ENCODE assay signal across 16 cellular contexts in genomic region chr2:37676274-37676673, GRCh38. TPM values are rescaled to one million over a fixed set of nuclear protein-coding genes. Genes with fewer than 3 reads are reported as not detected.
A peak's percentile ranks its signal among the peaks of the same experiment; 100 is the strongest.
DNase-seq lines count a peak whose midpoint lies in the region; ATAC-seq and TF ChIP-seq lines count a peak whose summit lies in the region.
"Had no signal": no experiment of that assay in that cellular context is flagged by ENCODE, and none has a peak within 500 bp of the region (broad histone marks: within the 10 kb centered on the region; RNA-seq: fewer than 3 reads in every experiment).

No MANE protein-coding gene starts in this region.

- H2AK9ac ChIP-seq in IMR-90 (replicated peaks; ENCODE audit: low read depth, low read length, poor library complexity), result no peak overlapping the region

- H4K20me1 ChIP-seq in IMR-90 (ENCODE audit: insufficient read depth, low read length) (peaks cover 2% of the 10 kb centered on the region; the same call in 1 of the 2 replicates), Karpas-422 (ENCODE audit: insufficient read depth, low read depth, low read length) (no peaks in the 10 kb centered on the region)

- H3K18ac ChIP-seq in IMR-90 (ENCODE audit: low read depth, low read length), result no peak overlapping the region

- no peak overlapping the region for H4K5ac ChIP-seq in IMR-90 (ENCODE audit: low read depth, low read length)

- peaks cover 8% of the 10 kb centered on the region for H3K4me1 ChIP-seq in IMR-90 (ENCODE audit: control insufficient read depth, insufficient read depth, low read length)
- H3K4me1 ChIP-seq in adipocyte (ENCODE audit: control insufficient read depth, insufficient read depth, low read length), result peaks cover 8% of the 10 kb centered on the region
- peaks cover 33% of the 10 kb centered on the region for H3K4me1 ChIP-seq in iPS-20b (ENCODE audit: insufficient read depth, low read length)
- peaks cover 7% of the 10 kb centered on the region for H3K4me1 ChIP-seq in Karpas-422 (ENCODE audit: low read length)

- no peak overlapping the region for H2BK20ac ChIP-seq in IMR-90 (ENCODE audit: low read depth, low read length)

- H4K8ac ChIP-seq in IMR-90 (ENCODE audit: low read depth in 2 of 2, low read length in 2 of 2), result no peak overlapping the region

- no peak for TF ChIP-seq POLR2A in IMR-90 (IDR thresholded peaks at IDR 0.05; ENCODE audit: low read depth, low read length)

- H3K27me3 ChIP-seq in IMR-90 (ENCODE audit: control insufficient read depth, insufficient read depth, low read length) (no peaks in the 10 kb centered on the region), adipocyte (replicated peaks; ENCODE audit: control insufficient read depth, insufficient read depth, low read length) (no peaks in the 10 kb centered on the region), iPS-20b (ENCODE audit: insufficient read depth, low read length) (no peaks in the 10 kb centered on the region), Karpas-422 (ENCODE audit: low read length) (no peaks in the 10 kb centered on the region)
- H3K27me3 ChIP-seq: vagina had no signal

- no peak overlapping the region for H2AK5ac ChIP-seq in IMR-90 (ENCODE audit: low read depth, low read length)

- 0 out of 2 replicates have a peak, but pooled peaks cover 3% of the 10 kb centered on the region for H3K9me1 ChIP-seq in IMR-90 (ENCODE audit: insufficient read depth, low read length)

- H3K4me2 ChIP-seq in IMR-90 (ENCODE audit: low read depth, low read length) (no peak overlapping the region), Karpas-422 (ENCODE audit: low read depth, low read length, poor library complexity, severe bottlenecking) (no peak overlapping the region)

- no peak overlapping the region for H3K4ac ChIP-seq in IMR-90 (ENCODE audit: low read depth, low read length)

- no peak overlapping the region for H2BK120ac ChIP-seq in IMR-90 (ENCODE audit: low read depth, low read length)

- POLR2A ChIA-PET in IMR-90 (lab: Charles Lee; ENCODE audit: unreplicated experiment), result no interaction called here

- BruUV-seq in Calu3 (replicated peaks; lab: Mats Ljungman, UMichigan), result no TSS peak
- no TSS peak for BruUV-seq in IMR-90 (replicated peaks; lab: Mats Ljungman, UMichigan)

- no peak for TF ChIP-seq CTCF in Calu3 (IDR thresholded peaks at IDR 0.05; ENCODE audit: unreplicated experiment)
- TF ChIP-seq CTCF in IMR-90 (conservative IDR thresholded peaks at IDR 0.05; ENCODE audit: low read depth, low read length), result no peak

- dilution Hi-C loops in IMR-90 (cut with HindIII; ENCODE audit: low sequenced_read_pairs, unreplicated experiment), result no loop called here

- H3K4me3 Mint-ChIP-seq in Calu3 (ENCODE audit: low read depth, unreplicated experiment), result no peak overlapping the region
- H3K4me3 Mint-ChIP-seq: activated CD4-positive, alpha-beta T cell treated with anti-CD3 and anti-CD28 coated beads for 36 hours; stimulated activated effector memory CD8-positive, alpha-beta T cell treated with anti-CD3 and anti-CD28 coated beads, Interleukin-12 subunit alpha, Interleukin-12 subunit beta, amount 100 ng/mL, for 72 hours; T-cell had no signal

- WGBS in IMR-90 (ENCODE audit: extremely low coverage in 2 of 2, insufficient read length in 1 of 2), 2 experiments, result no CpG with 5 or more reads among the region's 1 CpG

- no peak for DNase-seq in Calu3
- peak; percentile 58 for DNase-seq in IMR-90
- peak; percentile 62 for DNase-seq in adipocyte (ENCODE audit: low read depth)
- no peak for DNase-seq in Karpas-422
- no peak for DNase-seq in DMS153 (lab: John Stamatoyannopoulos, UW)
- DNase-seq in stimulated activated CD4-positive, alpha-beta T cell treated with anti-CD3 and anti-CD28 coated beads, Interleukin-2, amount 100 ng/mL, for 48 hours, result no peak
- DNase-seq: activated CD4-positive, alpha-beta T cell treated with anti-CD3 and anti-CD28 coated beads for 36 hours; AML-193; KG1; stimulated activated CD4-positive, alpha-beta T cell treated with anti-CD3 and anti-CD28 coated beads, Interleukin-2, amount 100 ng/mL, for 24 hours; T-cell had no signal

- H3K4me3 ChIP-seq in IMR-90 (ENCODE audit: insufficient read depth, low read depth, low read length) (no peak overlapping the region), adipocyte (ENCODE audit: low read length) (no peak overlapping the region), iPS-20b (ENCODE audit: low read length) (peak overlapping the region; percentile 29; the same call in 1 of the 2 replicates), Karpas-422 (ENCODE audit: low read length) (no peak overlapping the region)
- H3K4me3 ChIP-seq: prostate gland, vagina had no signal

- peaks cover 0 to 7% of the 10 kb centered on the region in 2 experiments; a peak in 2 of 4 replicates for H3K79me1 ChIP-seq in IMR-90 (ENCODE audit: low read depth in 1 of 2, low read length in 2 of 2)

- no peak overlapping the region for H2AFZ ChIP-seq in IMR-90 (replicated peaks; ENCODE audit: low read length, poor library complexity)
- H2AFZ ChIP-seq in Karpas-422 (ENCODE audit: low read length), result no peak overlapping the region

- in situ Hi-C loops in IMR-90 (cut with MboI; ENCODE audit: low sequenced_read_pairs), result no loop called here

- H2BK15ac ChIP-seq in IMR-90 (ENCODE audit: low read depth, low read length), result 0 out of 3 replicates have a peak overlapping the region, but pooled peaks have one; percentile 26

- peak overlapping the region; percentile 12 for H3K27ac Mint-ChIP-seq in Calu3 (ENCODE audit: unreplicated experiment)
- H3K27ac Mint-ChIP-seq: activated CD4-positive, alpha-beta T cell treated with anti-CD3 and anti-CD28 coated beads for 36 hours; stimulated activated effector memory CD8-positive, alpha-beta T cell treated with anti-CD3 and anti-CD28 coated beads, Interleukin-12 subunit alpha, Interleukin-12 subunit beta, amount 100 ng/mL, for 72 hours had no signal

- peaks cover 18% of the 10 kb centered on the region for H3K36me3 Mint-ChIP-seq in Calu3 (ENCODE audit: insufficient read depth, unreplicated experiment)
- H3K36me3 Mint-ChIP-seq: T-cell had no signal

- no peak overlapping the region for H3K27ac ChIP-seq in IMR-90 (ENCODE audit: insufficient read depth, low read length)
- no peak overlapping the region for H3K27ac ChIP-seq in iPS-20b (ENCODE audit: low read length)
- no peak overlapping the region for H3K27ac ChIP-seq in Karpas-422 (ENCODE audit: low read length)
- H3K27ac ChIP-seq: prostate gland, vagina had no signal

- H3K27me3 Mint-ChIP-seq in Calu3 (ENCODE audit: unreplicated experiment), result no peaks in the 10 kb centered on the region
- H3K27me3 Mint-ChIP-seq: activated CD4-positive, alpha-beta T cell treated with anti-CD3 and anti-CD28 coated beads for 36 hours; T-cell had no signal

- H3K9me3 ChIP-seq in IMR-90 (ENCODE audit: control insufficient read depth, insufficient read depth, low read length) (no peaks in the 10 kb centered on the region), adipocyte (ENCODE audit: control insufficient read depth, low read length) (no peaks in the 10 kb centered on the region), iPS-20b (ENCODE audit: insufficient read depth, low read depth, low read length) (no peaks in the 10 kb centered on the region), Karpas-422 (ENCODE audit: low read length) (no peaks in the 10 kb centered on the region)
- H3K9me3 ChIP-seq: prostate gland, vagina had no signal

- H3K9me2 ChIP-seq in Karpas-422 (replicated peaks; ENCODE audit: insufficient read depth, low read length), result no peaks in the 10 kb centered on the region

- H3K56ac ChIP-seq in IMR-90 (ENCODE audit: extremely low read depth, insufficient read depth, low read length), result no peak overlapping the region

- CTCF ChIA-PET in Calu3 (lab: Charles Lee) (interaction anchor here (0.8 to 1.0 kb wide), 2 partner anchors 156 to 262 kb away, joined by 5 to 6 read pairs; no protein-coding TSS in a partner anchor), IMR-90 (lab: Yijun Ruan, JAX) (interaction anchor here (1.2 kb wide), 1 partner anchor 157 kb away, joined by 3 read pairs; no protein-coding TSS in a partner anchor)

- no peak overlapping the region for H2BK5ac ChIP-seq in IMR-90 (ENCODE audit: low read depth, low read length, poor library complexity, severe bottlenecking)

- no peak overlapping the region for H4K91ac ChIP-seq in IMR-90 (ENCODE audit: insufficient read depth, low read depth, low read length)

- TF ChIP-seq RAD21 in IMR-90 (IDR thresholded peaks at IDR 0.05; ENCODE audit: low read length), result no peak

- H3K14ac ChIP-seq in IMR-90 (replicated peaks; ENCODE audit: low read depth, low read length), result no peak overlapping the region

- intact Hi-C loops in Calu3 (cut with micrococcal nuclease; ENCODE audit: unreplicated experiment) (no loop called here), IMR-90 (cut with micrococcal nuclease) (loop anchor here (10.0 kb wide), 1 partner anchor 599 kb away; no protein-coding TSS in a partner anchor)

- H3K9ac ChIP-seq in IMR-90 (ENCODE audit: low read depth, low read length) (no peak overlapping the region), adipocyte (ENCODE audit: low read length) (no peak overlapping the region), iPS-20b (ENCODE audit: low read depth, low read length) (peak overlapping the region; percentile 60; the same call in 1 of the 2 replicates), Karpas-422 (ENCODE audit: low read length) (no peak overlapping the region)

- H3K9me3 Mint-ChIP-seq in Calu3 (ENCODE audit: low read depth, unreplicated experiment), result peaks cover 3% of the 10 kb centered on the region
- H3K9me3 Mint-ChIP-seq: stimulated activated effector memory CD8-positive, alpha-beta T cell treated with anti-CD3 and anti-CD28 coated beads, Interleukin-12 subunit alpha, Interleukin-12 subunit beta, amount 100 ng/mL, for 72 hours had no signal

- ATAC-seq in IMR-90 (ENCODE audit: low read depth), result no peak
- no peak for ATAC-seq in HG03460 (IDR thresholded peaks at IDR 0.05; ENCODE audit: unreplicated experiment)
- ATAC-seq: activated CD4-positive, alpha-beta T cell treated with anti-CD3 and anti-CD28 coated beads for 36 hours; stimulated activated effector memory CD8-positive, alpha-beta T cell treated with anti-CD3 and anti-CD28 coated beads, Interleukin-12 subunit alpha, Interleukin-12 subunit beta, amount 100 ng/mL, for 72 hours; T-cell had no signal

- H3K36me3 ChIP-seq in IMR-90 (ENCODE audit: control insufficient read depth, insufficient read depth, low read length), result no peaks in the 10 kb centered on the region
- H3K36me3 ChIP-seq in adipocyte (ENCODE audit: control insufficient read depth, insufficient read depth, low read length, severe bottlenecking), result no peaks in the 10 kb centered on the region
- H3K36me3 ChIP-seq in iPS-20b (ENCODE audit: insufficient read depth, low read depth, low read length), result no peaks in the 10 kb centered on the region
- no peaks in the 10 kb centered on the region for H3K36me3 ChIP-seq in Karpas-422 (ENCODE audit: insufficient read depth, low read length)
- H3K36me3 ChIP-seq: prostate gland, vagina had no signal

- H3K4me1 Mint-ChIP-seq in Calu3 (ENCODE audit: low read depth, unreplicated experiment), result peaks cover 36% of the 10 kb centered on the region

- no peaks in the 10 kb centered on the region for H3K79me2 ChIP-seq in Karpas-422 (ENCODE audit: low read length)

- no peak overlapping the region for H3K23ac ChIP-seq in IMR-90 (ENCODE audit: low read depth, low read length)

RNA-seq across cellular contexts. Expression of gene CDC42EP3, which starts 4.8 kb away (rescaled TPM):
- total RNA-seq in Calu3 (2022) (26.9 and 29.4 TPM in 2 replicates), IMR-90 (2012; rRNA removed) (152 and 167 TPM in 2 replicates)
- polyA plus RNA-seq in IMR-90 (2012; rRNA removed), result 177 and 193 TPM in 2 replicates
- polyA plus RNA-seq in IMR-90 (2012; cell fraction: cytosol; rRNA removed), result 71.7 and 119 TPM in 2 replicates
- 63.1 and 123 TPM in 2 replicates for polyA plus RNA-seq in IMR-90 (2012; cell fraction: nucleus; rRNA removed; ENCODE audit: low replicate concordance)
- total RNA-seq in Karpas-422 (2014; rRNA removed; shearing (Covaris generic); ENCODE audit: low replicate concordance), result 10.7 and 12.5 TPM in 2 replicates

Comparison
In these comparisons a context has a peak if more than half of its experiments do, and no peak if none do; other contexts are left out.
1. DNase-seq: peak in IMR-90 (single experiment) and adipocyte (single experiment); none in Calu3 (single experiment), Karpas-422 (single experiment), DMS153 (single experiment) and stimulated activated CD4-positive, alpha-beta T cell treated with anti-CD3 and anti-CD28 coated beads, Interleukin-2, amount 100 ng/mL, for 48 hours (0 of 2).